Comparison of ENCODE assay signal across 8 cellular contexts in the genomic region with DNA sequence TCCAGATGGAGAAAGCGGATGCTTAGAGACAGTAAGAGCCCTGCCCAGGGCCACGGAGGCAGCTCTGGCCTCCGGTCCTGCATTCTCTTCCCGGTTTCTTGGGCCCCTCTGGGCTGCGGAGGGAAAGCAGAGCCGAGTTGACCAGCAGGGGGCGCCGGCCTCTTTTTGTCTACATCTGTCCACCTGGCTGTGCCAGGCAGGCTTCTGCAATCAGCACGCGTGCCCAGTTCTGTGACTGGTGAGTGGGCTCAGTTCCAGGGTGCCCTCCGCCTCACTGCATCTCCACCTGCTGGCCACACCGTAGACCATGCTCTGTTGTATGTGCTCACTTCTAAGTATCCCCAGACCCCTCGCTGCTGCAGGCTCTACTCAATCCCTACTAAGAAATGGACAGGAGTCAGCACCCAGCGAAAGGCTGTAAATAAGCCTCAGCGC. TPM values are rescaled to one million over a fixed set of nuclear protein-coding genes. Genes with fewer than 3 reads are reported as not detected.
DNase-seq lines count a peak whose midpoint lies in the region; ATAC-seq and TF ChIP-seq lines count a peak whose summit lies in the region.

No MANE protein-coding gene starts in this region.

- DNase-seq in DMS79 (lab: John Stamatoyannopoulos, UW): peak; percentile 57
- peak; percentile 89 for DNase-seq in NCI-H510A (lab: John Stamatoyannopoulos, UW)
- peak; percentile 28 to 36 for DNase-seq in activated CD4-positive, alpha-beta T cell treated with anti-CD3 and anti-CD28 coated beads, Interleukin-2, amount 50 U/mL, for 24 hours (ENCODE audit: low read depth in 1 of 2, low spot score in 1 of 2)
- peak; percentile 83 for DNase-seq in dermis blood vessel endothelial cell
- DNase-seq in lower leg skin (ENCODE audit: low spot score in 2 of 2): peak; percentile 75 to 96
- DNase-seq in stimulated activated CD4-positive, alpha-beta T cell treated with anti-CD3 and anti-CD28 coated beads, TNF-alpha, amount 100 ng/mL, for 4 hours (ENCODE audit: low read depth in 3 of 3): peak; percentile 23 to 43 (median 30)

- peak in 1 of 3 donors; percentile 26 for TF ChIP-seq CTCF in lower leg skin (IDR thresholded peaks at IDR 0.05)

- TF ChIP-seq POLR2A in lower leg skin (IDR thresholded peaks at IDR 0.05): no peak

- peak; percentile 57 for ATAC-seq in HG03045 (IDR thresholded peaks at IDR 0.05; ENCODE audit: unreplicated experiment)
- ATAC-seq in HG03097 (IDR thresholded peaks at IDR 0.05; ENCODE audit: low FRiP score, unreplicated experiment): no peak

- WGBS in lower leg skin, 2 donors: 17 to 28% methylated on average over 11 to 15 of the region's 15 CpGs

- no peak overlapping the region for H3K4me3 ChIP-seq in lower leg skin (ENCODE audit: low read depth, poor library complexity, severe bottlenecking)

- intact Hi-C loops in lower leg skin (cut with DNase I; ENCODE audit: low total_unique reads): loop anchor here (5.0 to 10.0 kb wide), 2 partner anchors 391 to 739 kb away; no protein-coding TSS in a partner anchor

RNA-seq across cellular contexts. Expression of a gene that starts 6.7 kb away (rescaled TPM):
- total RNA-seq in dermis blood vessel endothelial cell: under 0.01 and 0.05 TPM in 2 replicates
- 1 to 10 TPM; 2.8 to 4.0 (median 3.5) TPM for total RNA-seq in lower leg skin

Comparison
In these comparisons a context has a peak if more than half of its experiments do, and no peak if none do; other contexts are left out.
1. DNase-seq: peak in every context shown above with its lines; median percentile 89 in NCI-H510A; 86 in lower leg skin; 83 in dermis blood vessel endothelial cell; 57 in DMS79; 32 in activated CD4-positive, alpha-beta T cell treated with anti-CD3 and anti-CD28 coated beads, Interleukin-2, amount 50 U/mL, for 24 hours; 30 in stimulated activated CD4-positive, alpha-beta T cell treated with anti-CD3 and anti-CD28 coated beads, TNF-alpha, amount 100 ng/mL, for 4 hours.